Comparison of ENCODE assay signal across 8 cellular contexts in genomic region chr20:50837532-50838321, GRCh38. TPM values are rescaled to one million over a fixed set of nuclear protein-coding genes. Genes with fewer than 3 reads are reported as not detected.
DNase-seq lines count a peak whose midpoint lies in the region; ATAC-seq and TF ChIP-seq lines count a peak whose summit lies in the region.

No MANE protein-coding gene starts in this region.

- no peaks in the 10 kb centered on the region for H3K27me3 Mint-ChIP-seq in activated T-cell treated with anti-CD3 and anti-CD28 coated beads, Interleukin-2, amount 50 U/mL, for 72 hours (ENCODE audit: low read depth)
- no peaks in the 10 kb centered on the region for H3K27me3 Mint-ChIP-seq in memory B cell

- no peaks in the 10 kb centered on the region for H3K4me1 Mint-ChIP-seq in activated T-cell treated with anti-CD3 and anti-CD28 coated beads, Interleukin-2, amount 50 U/mL, for 72 hours (ENCODE audit: low read depth)
- peaks cover 9% of the 10 kb centered on the region for H3K4me1 Mint-ChIP-seq in memory B cell

- in situ Hi-C loops in GM13977 (cut with MboI; ENCODE audit: low pct_unique_long_range_greater_than_20kb, low sequenced_read_pairs, unreplicated experiment), result no loop called here

- peaks cover 0 to 1% of the 10 kb centered on the region in 2 donors for H3K36me3 Mint-ChIP-seq in activated T-cell treated with anti-CD3 and anti-CD28 coated beads, Interleukin-2, amount 50 U/mL, for 72 hours (ENCODE audit: insufficient read depth in 2 of 2)
- peaks cover 20% of the 10 kb centered on the region for H3K36me3 Mint-ChIP-seq in memory B cell

- no peaks in the 10 kb centered on the region for H3K9me3 Mint-ChIP-seq in activated T-cell treated with anti-CD3 and anti-CD28 coated beads, Interleukin-2, amount 50 U/mL, for 72 hours
- no peaks in the 10 kb centered on the region for H3K9me3 Mint-ChIP-seq in memory B cell

- no peak overlapping the region for H3K27ac Mint-ChIP-seq in activated T-cell treated with anti-CD3 and anti-CD28 coated beads, Interleukin-2, amount 50 U/mL, for 72 hours
- peak overlapping the region; percentile 88 for H3K27ac Mint-ChIP-seq in memory B cell

- ATAC-seq in HG02885 (IDR thresholded peaks at IDR 0.05; ENCODE audit: poor library complexity, unreplicated experiment) (peak; percentile 92), memory B cell (ENCODE audit: low read depth) (peak; percentile 84)
- peak; percentile 49 to 77 for ATAC-seq in activated T-cell treated with anti-CD3 and anti-CD28 coated beads, Interleukin-2, amount 50 U/mL, for 72 hours (replicated peaks in 1 of 2)

- DNase-seq in GM13977 (ENCODE audit: low spot score), result peak; percentile 60
- peak; percentile 19 to 44 for DNase-seq in activated T-cell treated with anti-CD3 and anti-CD28 coated beads, Interleukin-2, amount 50 U/mL, for 72 hours
- no peak for DNase-seq in memory B cell (ENCODE audit: low spot score in 2 of 2)
- DNase-seq in NOMO-1 treated with dmso at 0.1 percent for 144 hours (lab: John Stamatoyannopoulos, UW; ENCODE audit: unreplicated experiment), result no peak
- DNase-seq in NCI-H82 treated with DMSO at 0.1 percent for 48 hours (lab: John Stamatoyannopoulos, UW; ENCODE audit: unreplicated experiment), result no peak
- DNase-seq in activated CD4-positive, CD25-positive, alpha-beta regulatory T cell (lab: John Stamatoyannopoulos, UW), result no peak
- DNase-seq in T-helper 9 cell, result no peak

- H3K4me3 Mint-ChIP-seq in activated T-cell treated with anti-CD3 and anti-CD28 coated beads, Interleukin-2, amount 50 U/mL, for 72 hours, result peak overlapping the region in 1 of 2 donors; percentile 12
- peak overlapping the region; percentile 70 for H3K4me3 Mint-ChIP-seq in memory B cell

- no peak for TF ChIP-seq CTCF in GM13977 (IDR thresholded peaks at IDR 0.05; ENCODE audit: extremely low read depth, insufficient read depth, missing control alignments)

RNA-seq across cellular contexts. Expression of gene BCAS4, which starts 42.9 kb away (rescaled TPM):
- total RNA-seq in activated T-cell treated with anti-CD3 and anti-CD28 coated beads, Interleukin-2, amount 50 U/mL, for 72 hours, result 10 to 100 TPM; 13.6 to 26.7 TPM

Comparison
In these comparisons a context has a peak if more than half of its experiments do, and no peak if none do; other contexts are left out.
1. DNase-seq: peak in GM13977 (single experiment) and activated T-cell treated with anti-CD3 and anti-CD28 coated beads, Interleukin-2, amount 50 U/mL, for 72 hours (2 of 2); none in memory B cell (0 of 2), NOMO-1 treated with dmso at 0.1 percent for 144 hours (single experiment), NCI-H82 treated with DMSO at 0.1 percent for 48 hours (single experiment), activated CD4-positive, CD25-positive, alpha-beta regulatory T cell (0 of 4) and T-helper 9 cell (single experiment).
2. Peak in every context shown above with its lines, with median percentiles within 50 percentile points of each other: ATAC-seq.